In genomic region chr11:363948-364761, GRCh38 we compare ENCODE assay signal across 9 cellular contexts. TPM values are rescaled to one million over a fixed set of nuclear protein-coding genes. Genes with fewer than 3 reads are reported as not detected.
DNase-seq lines count a peak whose midpoint lies in the region; ATAC-seq and TF ChIP-seq lines count a peak whose summit lies in the region.
"Had no signal": no experiment of that assay in that cellular context is flagged by ENCODE, and none has a peak within 500 bp of the region (broad histone marks: within the 10 kb centered on the region; RNA-seq: fewer than 3 reads in every experiment).

No MANE protein-coding gene starts in this region.

- TF ChIP-seq CTCF in DND-41 (IDR thresholded peaks at IDR 0.05; ENCODE audit: borderline replicate concordance, extremely low read depth, low read length, poor library complexity, severe bottlenecking) = peak; percentile 58
- peak; percentile 56 for TF ChIP-seq CTCF in MM.1S (IDR thresholded peaks at IDR 0.05; ENCODE audit: low read length)
- peak; percentile 79 for TF ChIP-seq CTCF in epithelial cell of esophagus (IDR thresholded peaks at IDR 0.05; ENCODE audit: insufficient read depth, low read depth, low read length, missing control alignments)

- no peaks in the 10 kb centered on the region for H3F3A ChIP-seq in MM.1S (ENCODE audit: insufficient read depth, low read length)

- H3K9me3 ChIP-seq in DND-41 (ENCODE audit: insufficient read depth, low read length, severe bottlenecking) (no peaks in the 10 kb centered on the region), MM.1S (replicated peaks; ENCODE audit: insufficient read depth, low read length) (no peaks in the 10 kb centered on the region)

- ATAC-seq in DND-41 (ENCODE audit: insufficient read depth, low read depth) (peak; percentile 59), sciatic nerve (no peak), GM21737 (IDR thresholded peaks at IDR 0.05; ENCODE audit: unreplicated experiment) (no peak), HG03460 (IDR thresholded peaks at IDR 0.05; ENCODE audit: unreplicated experiment) (no peak)

- H3K27me3 ChIP-seq in DND-41 (ENCODE audit: insufficient read depth, low read length, poor library complexity) (no peaks in the 10 kb centered on the region), MM.1S (replicated peaks; ENCODE audit: insufficient read depth, low read length) (peaks cover 77% of the 10 kb centered on the region)

- H3K4me2 ChIP-seq in DND-41 (ENCODE audit: insufficient read depth, low read length) (no peak overlapping the region), MM.1S (ENCODE audit: low read depth, low read length) (peak overlapping the region; percentile 61)

- H3K79me2 ChIP-seq in DND-41 (ENCODE audit: insufficient read depth, low read length) (no peaks in the 10 kb centered on the region), MM.1S (ENCODE audit: low read length) (no peaks in the 10 kb centered on the region)

- H3K27ac ChIP-seq in DND-41 (ENCODE audit: low read length) (no peak overlapping the region), MM.1S (ENCODE audit: low read length) (no peak overlapping the region)

- DNase-seq in DND-41 (peak; percentile 35), MM.1S (peak; percentile 70), epithelial cell of esophagus (ENCODE audit: low read depth) (peak; percentile 89), sciatic nerve (ENCODE audit: low spot score) (peak; percentile 60), hepatic stellate cell (ENCODE audit: low spot score) (no peak)
- DNase-seq in activated CD4-positive, alpha-beta T cell treated with anti-CD3 and anti-CD28 coated beads for 24 hours (ENCODE audit: low read depth in 2 of 2) = peak; percentile 18

- intact Hi-C loops in sciatic nerve (cut with DNase I) = loop anchor here (5.0 kb wide), 1 partner anchor 67 kb away; the partner anchor contains the start of gene IFITM5

- no peaks in the 10 kb centered on the region for H3K9me2 ChIP-seq in MM.1S (replicated peaks; ENCODE audit: insufficient read depth, low read length)

- H3K9ac ChIP-seq in DND-41 (ENCODE audit: low read depth, low read length) = no peak overlapping the region
- no peak overlapping the region for H3K9ac ChIP-seq in MM.1S (ENCODE audit: low read length)

- H2AFZ ChIP-seq in DND-41 (ENCODE audit: low read depth, low read length) (no peak overlapping the region), MM.1S (ENCODE audit: low read length) (peak overlapping the region; percentile 77)

- H4K20me1 ChIP-seq in DND-41 (ENCODE audit: insufficient read depth, low read length) (no peaks in the 10 kb centered on the region), MM.1S (ENCODE audit: insufficient read depth, low read length) (no peaks in the 10 kb centered on the region)

- H3K4me1 ChIP-seq in DND-41 (ENCODE audit: insufficient read depth, low read length) (no peaks in the 10 kb centered on the region), MM.1S (ENCODE audit: low read length) (0 out of 2 replicates have a peak, but pooled peaks cover 3% of the 10 kb centered on the region)

- H3K36me3 ChIP-seq in DND-41 (ENCODE audit: insufficient read depth, low read length) (no peaks in the 10 kb centered on the region), MM.1S (replicated peaks; ENCODE audit: insufficient read depth, low read length) (no peaks in the 10 kb centered on the region)

- H3K4me3 ChIP-seq in DND-41 (ENCODE audit: low read depth in 1 of 2, low read length in 2 of 2) (no peak overlapping the region), MM.1S (ENCODE audit: low read length) (0 out of 2 replicates have a peak overlapping the region, but pooled peaks have one; percentile 24), epithelial cell of esophagus (ENCODE audit: low read length) (no peak overlapping the region)
- H3K4me3 ChIP-seq: skin epidermis had no signal

RNA-seq across cellular contexts. Expression of gene B4GALNT4, which starts 5.1 kb away (rescaled TPM):
- 32.2 TPM for total RNA-seq in sciatic nerve

RNA-seq across cellular contexts. Expression of gene PKP3, which starts 29.9 kb away (rescaled TPM):
- total RNA-seq in sciatic nerve = 0.49 TPM

RNA-seq across cellular contexts. Expression of gene IFITM3, which starts 43.5 kb away (rescaled TPM):
- total RNA-seq in sciatic nerve = 1,044 TPM

RNA-seq across cellular contexts. Expression of gene IFITM1, which starts 50.3 kb away (rescaled TPM):
- 344 TPM for total RNA-seq in sciatic nerve

RNA-seq across cellular contexts. Expression of gene SIGIRR, which starts 50.6 kb away (rescaled TPM):
- 51.6 TPM for total RNA-seq in sciatic nerve
